In the genomic region with DNA sequence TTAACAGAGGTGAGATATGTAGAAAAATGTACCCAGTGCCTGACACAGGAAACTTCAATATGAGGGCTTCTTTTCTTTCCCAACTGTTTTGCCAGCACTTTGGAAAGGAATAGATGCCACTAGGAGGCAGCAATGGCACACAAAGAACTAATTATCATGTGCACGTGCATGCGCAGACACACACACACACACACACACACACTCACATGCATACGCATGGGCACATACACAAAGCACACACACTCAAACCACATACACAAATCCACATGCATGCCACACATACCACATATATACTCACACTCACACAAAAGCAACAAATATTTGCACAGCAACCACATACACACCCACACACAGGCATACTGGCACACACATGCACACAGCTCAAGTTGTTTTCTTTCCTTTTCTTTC, we compare ENCODE assay signal across 8 cellular contexts. TPM values are rescaled to one million over a fixed set of nuclear protein-coding genes. Genes with fewer than 3 reads are reported as not detected.
DNase-seq lines count a peak whose midpoint lies in the region; FAIRE-seq lines count a peak whose summit lies in the region.

No MANE protein-coding gene starts in this region.

- no peaks in the 10 kb centered on the region for H3K27me3 ChIP-seq in effector memory CD4-positive, alpha-beta T cell (replicated peaks; ENCODE audit: control insufficient read depth, insufficient read depth, low read length, poor library complexity, severe bottlenecking)

- H3K4me1 ChIP-seq in effector memory CD4-positive, alpha-beta T cell (ENCODE audit: control insufficient read depth, insufficient read depth, low read length, poor library complexity, severe bottlenecking), result peaks cover 14% of the 10 kb centered on the region

- H3K9me3 ChIP-seq in effector memory CD4-positive, alpha-beta T cell (ENCODE audit: control insufficient read depth, low read length), result no peaks in the 10 kb centered on the region

- peak; percentile 8 to 20 for DNase-seq in NOMO-1 (lab: John Stamatoyannopoulos, UW; ENCODE audit: unreplicated experiment in 2 of 2)
- DNase-seq in NOMO-1 treated with dmso at 0.1 percent for 144 hours (lab: John Stamatoyannopoulos, UW; ENCODE audit: unreplicated experiment), result no peak
- DNase-seq in NCI-H1436 treated with DMSO at 0.1 percent for 48 hours (lab: John Stamatoyannopoulos, UW), result peak; percentile 60
- peak; percentile 51 for DNase-seq in T1000 (lab: John Stamatoyannopoulos, UW)
- DNase-seq in effector memory CD4-positive, alpha-beta T cell, result peak in 2 of 3 donors; percentile 12 to 31
- DNase-seq in myocyte (ENCODE audit: low read depth), result peak; percentile 73
- peak; percentile 68 for DNase-seq in urothelium cell line (ENCODE audit: low spot score)
- DNase-seq in GOT3 (lab: John Stamatoyannopoulos, UW), result no peak

- no peak overlapping the region for H3K4me3 ChIP-seq in effector memory CD4-positive, alpha-beta T cell (ENCODE audit: insufficient read depth, low read depth, low read length, poor library complexity, severe bottlenecking)

- peak; percentile 99 for FAIRE-seq in urothelium cell line (lab: Jason Lieb, UNC)

- no peak overlapping the region for H3K27ac ChIP-seq in effector memory CD4-positive, alpha-beta T cell (ENCODE audit: insufficient read depth, low read length, poor library complexity, severe bottlenecking)

- no peaks in the 10 kb centered on the region for H3K36me3 ChIP-seq in effector memory CD4-positive, alpha-beta T cell (ENCODE audit: control insufficient read depth, insufficient read depth, low read length)

RNA-seq across cellular contexts. Expression of gene CEP112, which starts 8.8 kb away (rescaled TPM):
- 22.7 and 35.3 TPM in 2 replicates for total RNA-seq in myocyte
- 10.9 TPM for polyA plus RNA-seq in myocyte (2012)

RNA-seq across cellular contexts. Expression of gene APOH, which starts 28.5 kb away (rescaled TPM):
- total RNA-seq in myocyte, result not detected in 2 replicates
- polyA plus RNA-seq in myocyte (2012), result not detected

Comparison
In these comparisons a context has a peak if more than half of its experiments do, and no peak if none do; other contexts are left out.
1. DNase-seq: peak in NOMO-1 (2 of 2), NCI-H1436 treated with DMSO at 0.1 percent for 48 hours (single experiment), T1000 (single experiment), effector memory CD4-positive, alpha-beta T cell (2 of 3), myocyte (single experiment) and urothelium cell line (single experiment); none in NOMO-1 treated with dmso at 0.1 percent for 144 hours (single experiment) and GOT3 (single experiment).